11 cellular contexts compared by ENCODE assay signal in genomic region chr17:21245703-21246102, GRCh38.
"Had no signal": no experiment of that assay in that cellular context is flagged by ENCODE, and none has a peak within 500 bp of the region (broad histone marks: within the 10 kb centered on the region; RNA-seq: fewer than 3 reads in every experiment).

No MANE protein-coding gene starts in this region.

- H3K4me1 ChIP-seq: pancreas had no signal

- H3K27ac ChIP-seq: brain microvascular endothelial cell, esophagus muscularis mucosa, pancreas, skin epidermis, tibial nerve had no signal

- H3K27ac Mint-ChIP-seq: activated naive CD8-positive, alpha-beta T cell treated with anti-CD3 and anti-CD28 coated beads for 36 hours had no signal

- H3K27me3 ChIP-seq: brain microvascular endothelial cell, esophagus muscularis mucosa, pancreas, tibial nerve had no signal

- H3K36me3 ChIP-seq: brain microvascular endothelial cell, pancreas had no signal

- H3K36me3 Mint-ChIP-seq: activated naive CD8-positive, alpha-beta T cell treated with anti-CD3 and anti-CD28 coated beads for 36 hours; stimulated activated effector memory CD8-positive, alpha-beta T cell treated with anti-CD3 and anti-CD28 coated beads, Interleukin-12 subunit alpha, Interleukin-12 subunit beta, amount 100 ng/mL, for 72 hours had no signal

- H3K9me3 Mint-ChIP-seq: activated naive CD8-positive, alpha-beta T cell treated with anti-CD3 and anti-CD28 coated beads for 36 hours; activated T-cell treated with anti-CD3 and anti-CD28 coated beads, Interleukin-2, amount 50 U/mL, for 4 hours; stimulated activated effector memory CD8-positive, alpha-beta T cell treated with anti-CD3 and anti-CD28 coated beads, Interleukin-12 subunit alpha, Interleukin-12 subunit beta, amount 100 ng/mL, for 72 hours had no signal

- H3K4me3 Mint-ChIP-seq: activated naive CD8-positive, alpha-beta T cell treated with anti-CD3 and anti-CD28 coated beads for 36 hours; activated T-cell treated with anti-CD3 and anti-CD28 coated beads, Interleukin-2, amount 50 U/mL, for 4 hours; stimulated activated effector memory CD8-positive, alpha-beta T cell treated with anti-CD3 and anti-CD28 coated beads, Interleukin-12 subunit alpha, Interleukin-12 subunit beta, amount 100 ng/mL, for 72 hours had no signal

- DNase-seq: activated CD4-positive, alpha-beta T cell treated with anti-CD3 and anti-CD28 coated beads, Interleukin-2, amount 50 U/mL, for 1 hour; activated effector memory CD4-positive, alpha-beta T cell treated with anti-CD3 and anti-CD28 coated beads, Interleukin-2, amount 50 U/mL, for 16 hours; activated naive CD8-positive, alpha-beta T cell treated with anti-CD3 and anti-CD28 coated beads for 36 hours; activated T-cell treated with anti-CD3 and anti-CD28 coated beads, Interleukin-2, amount 50 U/mL, for 4 hours; brain microvascular endothelial cell; cerebellar nuclear complex had no signal

- H3K9me3 ChIP-seq: esophagus muscularis mucosa, pancreas, tibial nerve had no signal

- ATAC-seq: activated T-cell treated with anti-CD3 and anti-CD28 coated beads, Interleukin-2, amount 50 U/mL, for 4 hours; pancreas; stimulated activated effector memory CD8-positive, alpha-beta T cell treated with anti-CD3 and anti-CD28 coated beads, Interleukin-12 subunit alpha, Interleukin-12 subunit beta, amount 100 ng/mL, for 72 hours had no signal

- H3K4me3 ChIP-seq: esophagus muscularis mucosa, pancreas, skin epidermis, tibial nerve had no signal

- H3K27me3 Mint-ChIP-seq: activated naive CD8-positive, alpha-beta T cell treated with anti-CD3 and anti-CD28 coated beads for 36 hours had no signal
